Comparison of ENCODE assay signal across 15 cellular contexts in genomic region chr16:74769791-74770190, GRCh38. TPM values are rescaled to one million over a fixed set of nuclear protein-coding genes. Genes with fewer than 3 reads are reported as not detected.
DNase-seq lines count a peak whose midpoint lies in the region; ATAC-seq, FAIRE-seq and TF ChIP-seq lines count a peak whose summit lies in the region.
"Had no signal": no experiment of that assay in that cellular context is flagged by ENCODE, and none has a peak within 500 bp of the region (broad histone marks: within the 10 kb centered on the region; RNA-seq: fewer than 3 reads in every experiment).

No MANE protein-coding gene starts in this region.

- no peak overlapping the region for H3K4me3 ChIP-seq in Peyer's patch
- H3K4me3 ChIP-seq: BLaER1 treated with 17β-estradiol and CSF1 and Interleukin-3, amounts not matched to agents 10 nM and 100 nM; GM12878 had no signal

- DNase-seq in HTR-8/SVneo (ENCODE audit: insufficient read length, low spot score), result no peak
- no peak for DNase-seq in caudate nucleus (lab: John Stamatoyannopoulos, UW)
- DNase-seq in mucosa of gallbladder (ENCODE audit: low spot score), result peak; percentile 38
- no peak for DNase-seq in substantia nigra (lab: John Stamatoyannopoulos, UW)
- DNase-seq in GM03348 (ENCODE audit: low spot score), result no peak
- DNase-seq in Peyer's patch, result no peak
- DNase-seq: Calu3; CD8-positive, alpha-beta T cell; DMS79 treated with DMSO at 0.1 percent for 48 hours; GF-D8; GOT3; H9 had no signal

- peaks cover 0 to 5% (median 0%) of the 10 kb centered on the region in 3 donors for H3K36me3 ChIP-seq in Peyer's patch
- H3K36me3 ChIP-seq: BLaER1 treated with 17β-estradiol and CSF1 and Interleukin-3, amounts not matched to agents 10 nM and 100 nM had no signal

- H3K9me3 ChIP-seq in Peyer's patch, result no peaks in the 10 kb centered on the region
- H3K9me3 ChIP-seq: BLaER1 treated with 17β-estradiol and CSF1 and Interleukin-3, amounts not matched to agents 10 nM and 100 nM had no signal

- peak overlapping the region; percentile 42 for H3K27ac ChIP-seq in caudate nucleus (ENCODE audit: low read depth, low read length)
- H3K27ac ChIP-seq in substantia nigra (ENCODE audit: low read depth, low read length, poor library complexity, severe bottlenecking), result peak overlapping the region; percentile 49
- no peak overlapping the region for H3K27ac ChIP-seq in Peyer's patch
- H3K27ac ChIP-seq: BLaER1 treated with 17β-estradiol and CSF1 and Interleukin-3, amounts not matched to agents 10 nM and 100 nM had no signal

- peak; percentile 71 for FAIRE-seq in HTR-8/SVneo (lab: Jason Lieb, UNC)
- FAIRE-seq: GM12878 had no signal

- ATAC-seq in HG02870 (IDR thresholded peaks at IDR 0.05; ENCODE audit: unreplicated experiment), result no peak
- ATAC-seq: CD8-positive, alpha-beta T cell; GM12878 had no signal

- no peak for TF ChIP-seq POLR2A in Peyer's patch (IDR thresholded peaks at IDR 0.05)

- no peaks in the 10 kb centered on the region for H3K27me3 ChIP-seq in Peyer's patch

- peaks cover 0 to 10% (median 0%) of the 10 kb centered on the region in 4 donors for H3K4me1 ChIP-seq in Peyer's patch

- no peak for TF ChIP-seq CTCF in Peyer's patch (IDR thresholded peaks at IDR 0.05)

RNA-seq across cellular contexts. Expression of gene FA2H, which starts 4.8 kb away (rescaled TPM):
- total RNA-seq in mucosa of gallbladder (82.2 TPM), Peyer's patch (10 to 100 TPM in 3 of 4 donors, 1 to 10 TPM in 1; 6.6 to 36.9 (median 24.7) TPM)
- total RNA-seq: CD8-positive, alpha-beta T cell had no signal

Comparison
In these comparisons a context has a peak if more than half of its experiments do, and no peak if none do; other contexts are left out.
1. H3K27ac ChIP-seq: peak in caudate nucleus (single experiment) and substantia nigra (single experiment); none in Peyer's patch (0 of 4).